ENCODE assay signal across 26 cellular contexts in genomic region chr1:219806020-219806419, GRCh38.
DNase-seq lines count a peak whose midpoint lies in the region; ATAC-seq and TF ChIP-seq lines count a peak whose summit lies in the region.
"Had no signal": no experiment of that assay in that cellular context is flagged by ENCODE, and none has a peak within 500 bp of the region (broad histone marks: within the 10 kb centered on the region; RNA-seq: fewer than 3 reads in every experiment).

No MANE protein-coding gene starts in this region.

- no peaks in the 10 kb centered on the region for H3K79me2 ChIP-seq in OCI-LY3 (ENCODE audit: low read length)

- peak overlapping the region; percentile 39 for H3K4me2 ChIP-seq in OCI-LY3 (ENCODE audit: low read length)
- H3K4me2 ChIP-seq: KMS-11 had no signal

- no peak overlapping the region for H3K27ac ChIP-seq in OCI-LY3 (ENCODE audit: low read length)
- H3K27ac ChIP-seq: GM23248, KMS-11, SJSA1 had no signal

- ATAC-seq in GM18502 (IDR thresholded peaks at IDR 0.05; ENCODE audit: poor library complexity, unreplicated experiment) (peak; percentile 73), GM19463 (IDR thresholded peaks at IDR 0.05; ENCODE audit: unreplicated experiment) (peak; percentile 68), HG02870 (IDR thresholded peaks at IDR 0.05; ENCODE audit: unreplicated experiment) (peak; percentile 73), HG03460 (IDR thresholded peaks at IDR 0.05; ENCODE audit: unreplicated experiment) (no peak), GM21786 (IDR thresholded peaks at IDR 0.05; ENCODE audit: unreplicated experiment) (no peak)
- ATAC-seq: CD8-positive, alpha-beta T cell had no signal

- H3K4me1 ChIP-seq in OCI-LY3 (ENCODE audit: low read length): peaks cover 15% of the 10 kb centered on the region
- H3K4me1 ChIP-seq: SJSA1 had no signal

- H3K36me3 ChIP-seq in OCI-LY3 (replicated peaks; ENCODE audit: low read depth, low read length): no peaks in the 10 kb centered on the region
- H3K36me3 ChIP-seq: HAP-1, SJSA1 had no signal

- no peak overlapping the region for H3K4me3 ChIP-seq in OCI-LY3 (ENCODE audit: low read length)
- H3K4me3 ChIP-seq: GM23248, HAP-1, SJSA1 had no signal

- no peaks in the 10 kb centered on the region for H4K20me1 ChIP-seq in OCI-LY3 (ENCODE audit: insufficient read depth, low read length)

- TF ChIP-seq CTCF in OCI-LY3 (IDR thresholded peaks at IDR 0.05; ENCODE audit: low read depth, low read length): no peak

- H2AFZ ChIP-seq in OCI-LY3 (ENCODE audit: low read depth, low read length): no peak overlapping the region
- H2AFZ ChIP-seq: GM23248 had no signal

- no peaks in the 10 kb centered on the region for H3K9me3 ChIP-seq in OCI-LY3 (ENCODE audit: insufficient read depth, low read length)
- H3K9me3 ChIP-seq: HAP-1, SJSA1 had no signal

- peaks cover 42% of the 10 kb centered on the region for H3K27me3 ChIP-seq in OCI-LY3 (ENCODE audit: low read depth, low read length)
- H3K27me3 ChIP-seq: SJSA1 had no signal

- no peak for DNase-seq in activated CD4-positive, alpha-beta T cell treated with anti-CD3 and anti-CD28 coated beads, Interleukin-2, amount 50 U/mL, for 4 hours
- no peak for DNase-seq in activated gamma-delta T cell treated with Interleukin-2 at 50 U/mL for 16 hours
- DNase-seq: 8988T; AML-193; C1 segment of cervical spinal cord; Calu3; CD8-positive, alpha-beta T cell; GDM1; GM23248; IMR-90; NCI-H1105; NCI-H2029 treated with DMSO at 0.1 percent for 48 hours; NCI-H226; NCI-H510A treated with DMSO at 0.1 percent for 48 hours; NCI-H774; NK-92 treated with Interleukin-12 subunit alpha and Interleukin-12 subunit beta, amount 100 ng/mL, for 24 hours; T-helper 1 cell had no signal

- H3K9ac ChIP-seq in OCI-LY3 (ENCODE audit: low read length): no peak overlapping the region
- H3K9ac ChIP-seq: GM23248, KMS-11 had no signal

Comparison
In these comparisons a context has a peak if more than half of its experiments do, and no peak if none do; other contexts are left out.
1. ATAC-seq: peak in GM18502 (single experiment), GM19463 (single experiment) and HG02870 (single experiment); none in HG03460 (single experiment) and GM21786 (single experiment).